In the genomic region with DNA sequence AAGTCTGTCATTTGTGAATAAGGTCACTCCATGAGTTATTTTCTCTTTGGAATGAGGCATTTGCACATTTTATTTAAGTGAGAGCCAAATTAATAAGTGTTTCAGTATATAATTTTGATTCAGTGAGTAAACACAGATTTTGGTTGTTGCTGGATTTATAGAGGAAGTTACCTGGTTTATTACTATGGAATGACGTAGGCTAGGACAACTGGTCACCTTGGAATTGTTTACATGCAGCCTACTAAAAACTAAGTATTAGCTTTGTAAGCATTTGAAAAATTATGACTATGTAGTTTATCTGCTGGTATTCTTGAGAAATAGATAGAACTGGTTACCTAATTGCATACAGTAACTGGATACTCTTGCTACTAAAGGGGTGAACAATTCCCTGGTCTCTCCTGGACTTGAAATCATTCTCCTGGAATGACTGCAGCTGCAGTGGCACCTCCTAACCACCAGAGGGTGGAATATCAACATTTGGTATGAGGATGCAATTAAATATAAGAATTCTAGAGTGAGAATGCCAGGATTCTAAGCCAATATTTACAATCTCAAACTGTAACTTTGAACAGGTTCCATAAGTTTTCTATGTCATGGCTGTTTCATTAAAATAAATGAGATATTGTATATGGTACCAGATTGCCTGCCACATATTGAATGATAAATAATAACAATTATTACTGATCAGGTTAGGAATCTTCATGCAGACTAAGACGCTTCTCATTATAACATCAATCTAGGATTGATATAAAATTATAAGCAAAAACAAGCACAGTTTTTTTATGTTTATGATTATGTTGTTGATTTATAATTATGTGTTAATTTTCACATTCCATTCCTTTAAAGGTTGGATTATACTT, we compare ENCODE assay signal across 8 cellular contexts. TPM values are rescaled to one million over a fixed set of nuclear protein-coding genes. Genes with fewer than 3 reads are reported as not detected.
A peak's percentile ranks its signal among the peaks of the same experiment; 100 is the strongest.
DNase-seq lines count a peak whose midpoint lies in the region; ATAC-seq and TF ChIP-seq lines count a peak whose summit lies in the region.

No MANE protein-coding gene starts in this region.

- H3K4me3 Mint-ChIP-seq in CD4-positive, alpha-beta memory T cell: no peak overlapping the region
- H3K4me3 Mint-ChIP-seq in MCF 10A (ENCODE audit: unreplicated experiment): no peak overlapping the region

- H3K9me3 ChIP-seq in CD4-positive, alpha-beta memory T cell (ENCODE audit: control insufficient read depth in 1 of 2, low read length in 2 of 2): no peaks in the 10 kb centered on the region
- peaks cover 0 to 9% of the 10 kb centered on the region in 2 donors for H3K9me3 ChIP-seq in left lung
- H3K9me3 ChIP-seq in thoracic aorta: no peaks in the 10 kb centered on the region

- H3K9me3 Mint-ChIP-seq in CD4-positive, alpha-beta memory T cell: peaks cover 0 to 4% (median 0%) of the 10 kb centered on the region in 8 donors
- H3K9me3 Mint-ChIP-seq in MCF 10A (ENCODE audit: unreplicated experiment): no peaks in the 10 kb centered on the region

- H3K27me3 Mint-ChIP-seq in CD4-positive, alpha-beta memory T cell: peaks cover 0 to 2% of the 10 kb centered on the region in 2 donors
- H3K27me3 Mint-ChIP-seq in MCF 10A (ENCODE audit: insufficient read depth, unreplicated experiment): no peaks in the 10 kb centered on the region

- intact Hi-C loops in CD4-positive, alpha-beta memory T cell (cut with micrococcal nuclease): no loop called here
- intact Hi-C loops in MCF 10A (cut with micrococcal nuclease) (loop anchor here (1.0 to 10.0 kb wide), 3 partner anchors 68 to 745 kb away; partner anchors contain the start of gene KRTAP13-4), left lung (cut with DNase I) (no loop called here)

- H3K27ac ChIP-seq in CD4-positive, alpha-beta memory T cell (ENCODE audit: low read depth, low read length): no peak overlapping the region
- H3K27ac ChIP-seq in left lung: no peak overlapping the region
- no peak overlapping the region for H3K27ac ChIP-seq in thoracic aorta

- peak in 3 of 5 donors; percentile 4 to 16 (median 16) for DNase-seq in CD4-positive, alpha-beta memory T cell
- peak; percentile 4 for DNase-seq in GM20000 (ENCODE audit: low spot score)
- DNase-seq in NCI-H82 treated with DMSO at 0.1 percent for 48 hours (lab: John Stamatoyannopoulos, UW; ENCODE audit: unreplicated experiment): peak; percentile 5
- DNase-seq in MCF 10A (ENCODE audit: unreplicated experiment): peak; percentile 56
- DNase-seq in left lung: no peak
- DNase-seq in thoracic aorta (ENCODE audit: low spot score): no peak
- no peak for DNase-seq in ureter (ENCODE audit: low spot score)
- no peak for DNase-seq in NCI-H774 (lab: John Stamatoyannopoulos, UW)

- ATAC-seq in left lung (peak; percentile 83), thoracic aorta (ENCODE audit: insufficient number of reproducible peaks, low FRiP score, low read depth) (no peak)

- no TSS peak for BruUV-seq in MCF 10A (replicated peaks; lab: Mats Ljungman, UMichigan)

- no peak overlapping the region for H3K27ac Mint-ChIP-seq in CD4-positive, alpha-beta memory T cell
- no peak overlapping the region for H3K27ac Mint-ChIP-seq in MCF 10A (ENCODE audit: low read depth, unreplicated experiment)

- H3K36me3 ChIP-seq in CD4-positive, alpha-beta memory T cell (ENCODE audit: insufficient read depth, low read length): no peaks in the 10 kb centered on the region
- H3K36me3 ChIP-seq in left lung: no peaks in the 10 kb centered on the region
- H3K36me3 ChIP-seq in thoracic aorta: no peaks in the 10 kb centered on the region

- no peaks in the 10 kb centered on the region for H3K36me3 Mint-ChIP-seq in CD4-positive, alpha-beta memory T cell
- no peaks in the 10 kb centered on the region for H3K36me3 Mint-ChIP-seq in MCF 10A (ENCODE audit: insufficient read depth, unreplicated experiment)

- no peaks in the 10 kb centered on the region for H3K4me1 ChIP-seq in CD4-positive, alpha-beta memory T cell (ENCODE audit: insufficient read depth, low read length)
- H3K4me1 ChIP-seq in left lung (no peaks in the 10 kb centered on the region), thoracic aorta (ENCODE audit: control insufficient read depth in 1 of 2, low read depth in 2 of 2) (no peaks in the 10 kb centered on the region)

- CTCF ChIA-PET in CD4-positive, alpha-beta memory T cell (lab: Charles Lee; ENCODE audit: partially characterized antibody): interaction anchor here (0.6 to 1.1 kb wide), 4 partner anchors 11 to 747 kb away, joined by 3 to 4 read pairs (median 4); partner anchors contain the start of gene KRTAP26-1
- CTCF ChIA-PET in MCF 10A (lab: Yijun Ruan, JAX): interaction anchor here (0.6 to 5.5 kb wide), 25 partner anchors 9 to 1982 kb away, joined by 3 to 47 read pairs (median 3); no protein-coding TSS in a partner anchor

- no peak overlapping the region for H3K4me3 ChIP-seq in CD4-positive, alpha-beta memory T cell (ENCODE audit: low read length in 2 of 2)
- H3K4me3 ChIP-seq in left lung (no peak overlapping the region), thoracic aorta (no peak overlapping the region)

- H3K4me1 Mint-ChIP-seq in CD4-positive, alpha-beta memory T cell: no peaks in the 10 kb centered on the region
- peaks cover 25% of the 10 kb centered on the region for H3K4me1 Mint-ChIP-seq in MCF 10A (ENCODE audit: insufficient read depth, unreplicated experiment)

- POLR2A ChIA-PET in CD4-positive, alpha-beta memory T cell (lab: Charles Lee; ENCODE audit: partially characterized antibody): no interaction called here
- POLR2A ChIA-PET in MCF 10A (lab: Yijun Ruan, JAX): interaction anchor here (0.6 to 0.8 kb wide), 2 partner anchors 44 to 1089 kb away, joined by 3 to 4 read pairs; no protein-coding TSS in a partner anchor

- H3K27me3 ChIP-seq in CD4-positive, alpha-beta memory T cell (ENCODE audit: insufficient read depth, low read length): no peaks in the 10 kb centered on the region
- no peaks in the 10 kb centered on the region for H3K27me3 ChIP-seq in left lung
- no peaks in the 10 kb centered on the region for H3K27me3 ChIP-seq in thoracic aorta (replicated peaks; ENCODE audit: insufficient read depth)

- peak; percentile 47 for TF ChIP-seq CTCF in GM20000 (IDR thresholded peaks at IDR 0.05; ENCODE audit: extremely low read depth, missing control alignments)
- peak; percentile 86 for TF ChIP-seq CTCF in MCF 10A (IDR thresholded peaks at IDR 0.05; ENCODE audit: unreplicated experiment)
- TF ChIP-seq CTCF in left lung (IDR thresholded peaks at IDR 0.05): peak; percentile 74 to 80
- TF ChIP-seq CTCF in thoracic aorta (IDR thresholded peaks at IDR 0.05): peak; percentile 64

RNA-seq across cellular contexts. Expression of gene KRTAP27-1, which starts 3.5 kb away (rescaled TPM):
- total RNA-seq in CD4-positive, alpha-beta memory T cell: not detected
- not detected for polyA plus RNA-seq in CD4-positive, alpha-beta memory T cell
- total RNA-seq in MCF 10A (2022): not detected in 2 replicates
- not detected for total RNA-seq in left lung
- not detected for total RNA-seq in thoracic aorta
- not detected for total RNA-seq in ureter

RNA-seq across cellular contexts. Expression of gene KRTAP23-1, which starts 7.5 kb away (rescaled TPM):
- total RNA-seq in CD4-positive, alpha-beta memory T cell: not detected
- not detected for polyA plus RNA-seq in CD4-positive, alpha-beta memory T cell
- total RNA-seq in MCF 10A (2022): not detected in 2 replicates
- total RNA-seq in left lung: not detected
- total RNA-seq in thoracic aorta: not detected
- not detected for total RNA-seq in ureter

RNA-seq across cellular contexts. Expression of gene KRTAP26-1, which starts 20.8 kb away (rescaled TPM):
- not detected for total RNA-seq in CD4-positive, alpha-beta memory T cell
- polyA plus RNA-seq in CD4-positive, alpha-beta memory T cell: not detected
- total RNA-seq in MCF 10A (2022): not detected in 2 replicates
- total RNA-seq in left lung: not detected
- total RNA-seq in thoracic aorta: not detected
- total RNA-seq in ureter: not detected

RNA-seq across cellular contexts. Expression of gene KRTAP13-2, which starts 31.1 kb away (rescaled TPM):
- not detected for total RNA-seq in CD4-positive, alpha-beta memory T cell
- not detected for polyA plus RNA-seq in CD4-positive, alpha-beta memory T cell
- not detected in 2 replicates for total RNA-seq in MCF 10A (2022)
- not detected for total RNA-seq in left lung
- not detected for total RNA-seq in thoracic aorta
- total RNA-seq in ureter: not detected

RNA-seq across cellular contexts. Expression of gene KRTAP25-1, which starts 51.6 kb away (rescaled TPM):
- total RNA-seq in CD4-positive, alpha-beta memory T cell: not detected
- polyA plus RNA-seq in CD4-positive, alpha-beta memory T cell: not detected
- total RNA-seq in MCF 10A (2022): not detected in 2 replicates
- not detected for total RNA-seq in left lung
- not detected for total RNA-seq in thoracic aorta
- total RNA-seq in ureter: not detected

Comparison
In these comparisons a context has a peak if more than half of its experiments do, and no peak if none do; other contexts are left out.
1. DNase-seq: peak in CD4-positive, alpha-beta memory T cell (3 of 5), GM20000 (single experiment), NCI-H82 treated with DMSO at 0.1 percent for 48 hours (single experiment) and MCF 10A (single experiment); none in left lung (0 of 2), thoracic aorta (single experiment), ureter (single experiment) and NCI-H774 (single experiment).
2. Peak in every context shown above with its lines, with median percentiles within 50 percentile points of each other: CTCF ChIP-seq.